1 cellular context compared by ENCODE assay signal in genomic region chr5:88680253-88681132, GRCh38.
TF ChIP-seq lines count a peak whose summit lies in the region.

No MANE protein-coding gene starts in this region.

TF ChIP-seq in HEK293, 187 proteins besides CTCF, POLR2A, EP300 and RAD21 (continued from another document and continues in another):
- TF ChIP-seq ZNF692 (tag by site-specific recombination; IDR thresholded peaks at IDR 0.05) (peak; percentile 63), ZBTB1 (tag by site-specific recombination; IDR thresholded peaks at IDR 0.05) (no peak), GLI4 (tag by site-specific recombination; IDR thresholded peaks at IDR 0.05) (no peak), ZNF585B (tag by site-specific recombination; IDR thresholded peaks at IDR 0.05) (no peak), ZNF155 (tag by site-specific recombination; IDR thresholded peaks at IDR 0.05) (no peak), ZNF354C (tag by site-specific recombination; IDR thresholded peaks at IDR 0.05; ENCODE audit: borderline replicate concordance, low read depth) (no peak), ZNF561 (tag by site-specific recombination; IDR thresholded peaks at IDR 0.05; ENCODE audit: borderline replicate concordance) (peak; percentile 84), PRDM10 (tag by site-specific recombination; IDR thresholded peaks at IDR 0.05) (0 out of 2 replicates have a peak, but pooled peaks have one; percentile 13), ZNF292 (tag by site-specific recombination; IDR thresholded peaks at IDR 0.05; ENCODE audit: borderline replicate concordance, low read depth) (no peak), ZNF660 (tag by site-specific recombination; IDR thresholded peaks at IDR 0.05) (peak; percentile 92), ZBTB48 (tag by site-specific recombination; IDR thresholded peaks at IDR 0.05) (no peak), YY2 (tag by site-specific recombination; IDR thresholded peaks at IDR 0.05) (no peak), KLF17 (tag by site-specific recombination; IDR thresholded peaks at IDR 0.05) (0 out of 2 replicates have a peak, but pooled peaks have one; percentile 41), ZNF596 (tag by site-specific recombination; IDR thresholded peaks at IDR 0.05) (no peak; the same call in none of the 2 replicates), ZNF629 (tag by site-specific recombination; IDR thresholded peaks at IDR 0.05) (no peak), ZNF843 (tag by site-specific recombination; IDR thresholded peaks at IDR 0.05) (no peak), OVOL3 (tag by site-specific recombination; IDR thresholded peaks at IDR 0.05) (no peak), ZNF530 (tag by site-specific recombination; IDR thresholded peaks at IDR 0.05; ENCODE audit: low read depth) (no peak), YY1 (tag by site-specific recombination; IDR thresholded peaks at IDR 0.05) (0 out of 2 replicates have a peak, but pooled peaks have one; percentile 7), ZNF677 (tag by site-specific recombination; IDR thresholded peaks at IDR 0.05) (no peak), ZBTB17 (tag by site-specific recombination; IDR thresholded peaks at IDR 0.05) (peak; percentile 27; the same call in 1 of the 2 replicates), ZNF555 (tag by site-specific recombination; conservative IDR thresholded peaks at IDR 0.05) (no peak), ZNF76 (tag by site-specific recombination; IDR thresholded peaks at IDR 0.05; ENCODE audit: borderline replicate concordance, low read depth) (no peak), ZNF16 (tag by site-specific recombination; IDR thresholded peaks at IDR 0.05; ENCODE audit: low read depth) (no peak), ZNF600 (tag by site-specific recombination; IDR thresholded peaks at IDR 0.05) (peak; percentile 76), ZBTB8A (tag by site-specific recombination; IDR thresholded peaks at IDR 0.05) (peak; percentile 79), ZNF416 (tag by site-specific recombination; IDR thresholded peaks at IDR 0.05) (no peak), ZNF37A (tag by site-specific recombination; IDR thresholded peaks at IDR 0.05) (no peak), GLIS2 (tag by site-specific recombination; IDR thresholded peaks at IDR 0.05) (peak; percentile 69), KLF8 (tag by site-specific recombination; IDR thresholded peaks at IDR 0.05) (no peak), ZNF830 (tag by site-specific recombination; IDR thresholded peaks at IDR 0.05; ENCODE audit: low read depth) (no peak), ZNF335 (tag by site-specific recombination; conservative IDR thresholded peaks at IDR 0.05) (peak; percentile 77), MEIS1 (CRISPR knock-in tag; IDR thresholded peaks at IDR 0.05; ENCODE audit: borderline replicate concordance) (no peak), ZNF426 (tag by site-specific recombination; IDR thresholded peaks at IDR 0.05) (no peak), PRDM4 (tag by site-specific recombination; IDR thresholded peaks at IDR 0.05) (no peak), ZNF394 (tag by site-specific recombination; IDR thresholded peaks at IDR 0.05; ENCODE audit: borderline replicate concordance) (peak; percentile 49; the same call in 1 of the 2 replicates), ZNF362 (tag by site-specific recombination; IDR thresholded peaks at IDR 0.05) (no peak), IKZF3 (tag by site-specific recombination; IDR thresholded peaks at IDR 0.05) (peak; percentile 50; the same call in 1 of the 2 replicates), ZNF580 (tag by site-specific recombination; IDR thresholded peaks at IDR 0.05) (no peak), BCL6B (tag by site-specific recombination; IDR thresholded peaks at IDR 0.05) (no peak), OSR2 (tag by site-specific recombination; IDR thresholded peaks at IDR 0.05) (peak; percentile 54; the same call in 1 of the 2 replicates), ZFHX2 (tag by site-specific recombination; conservative IDR thresholded peaks at IDR 0.05) (peak; percentile 23; the same call in 1 of the 2 replicates), ZNF266 (tag by site-specific recombination; IDR thresholded peaks at IDR 0.05; ENCODE audit: low read depth) (no peak), ZNF558 (tag by site-specific recombination; IDR thresholded peaks at IDR 0.05) (no peak), ZXDB (tag by site-specific recombination; IDR thresholded peaks at IDR 0.05) (peak; percentile 41; the same call in 1 of the 2 replicates), MYNN (tag by site-specific recombination; IDR thresholded peaks at IDR 0.05; ENCODE audit: borderline replicate concordance) (no peak), ZNF521 (tag by site-specific recombination; IDR thresholded peaks at IDR 0.05) (no peak), ZNF518A (tag by site-specific recombination; conservative IDR thresholded peaks at IDR 0.05; ENCODE audit: low read depth) (no peak), ZNF623 (tag by site-specific recombination; IDR thresholded peaks at IDR 0.05) (no peak), PRDM1 (tag by site-specific recombination; IDR thresholded peaks at IDR 0.05) (peak; percentile 70), MZF1 (tag by site-specific recombination; IDR thresholded peaks at IDR 0.05; ENCODE audit: borderline replicate concordance) (no peak), ZNF366 (tag by site-specific recombination; conservative IDR thresholded peaks at IDR 0.05) (no peak; the same call in none of the 2 replicates), ZIC2 (tag by site-specific recombination; IDR thresholded peaks at IDR 0.05) (0 out of 2 replicates have a peak, but pooled peaks have one; percentile 31), TRIM28 (IDR thresholded peaks at IDR 0.05; ENCODE audit: borderline replicate concordance, low read length) (no peak), ZNF114 (tag by site-specific recombination; IDR thresholded peaks at IDR 0.05) (no peak), RBAK (tag by site-specific recombination; IDR thresholded peaks at IDR 0.05) (no peak), ZNF157 (tag by site-specific recombination; IDR thresholded peaks at IDR 0.05) (no peak)
